14 cellular contexts compared by ENCODE assay signal in the genomic region with DNA sequence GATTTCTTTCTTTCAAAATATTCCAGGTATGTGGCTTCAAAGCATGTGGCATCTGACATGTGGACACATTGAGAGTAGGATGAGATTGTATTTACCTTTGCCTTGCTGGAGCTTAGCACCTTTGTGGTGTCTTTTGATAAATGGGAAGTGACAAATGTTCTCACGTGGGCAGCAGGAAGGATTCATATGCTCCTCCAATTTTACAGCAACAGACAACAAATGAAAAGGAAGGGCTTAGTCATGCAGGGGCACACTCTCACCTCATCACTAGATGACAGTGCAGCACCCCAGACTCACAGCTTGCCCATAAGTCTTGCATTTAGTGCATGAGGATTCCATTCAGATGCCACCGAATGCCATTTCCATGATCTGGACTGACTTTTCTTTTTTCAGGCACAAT. TPM values are rescaled to one million over a fixed set of nuclear protein-coding genes. Genes with fewer than 3 reads are reported as not detected.
DNase-seq lines count a peak whose midpoint lies in the region; ATAC-seq and TF ChIP-seq lines count a peak whose summit lies in the region.
"Had no signal": no experiment of that assay in that cellular context is flagged by ENCODE, and none has a peak within 500 bp of the region (broad histone marks: within the 10 kb centered on the region; RNA-seq: fewer than 3 reads in every experiment).

No MANE protein-coding gene starts in this region.

- H3K36me3 Mint-ChIP-seq in activated CD4-positive, alpha-beta T cell treated with anti-CD3 and anti-CD28 coated beads for 36 hours (ENCODE audit: low read depth): no peaks in the 10 kb centered on the region
- no peaks in the 10 kb centered on the region for H3K36me3 Mint-ChIP-seq in Caco-2 (ENCODE audit: insufficient read depth, unreplicated experiment)

- no peaks in the 10 kb centered on the region for H3K27me3 ChIP-seq in Caco-2 (replicated peaks; ENCODE audit: control insufficient read depth, insufficient read depth, low read length)
- H3K27me3 ChIP-seq: Peyer's patch had no signal

- peaks cover 25% of the 10 kb centered on the region for H3K4me1 ChIP-seq in Caco-2
- peaks cover 4% of the 10 kb centered on the region for H3K4me1 ChIP-seq in mucosa of descending colon (ENCODE audit: low read depth)

- CTCF ChIA-PET in activated CD4-positive, alpha-beta T cell treated with anti-CD3 and anti-CD28 coated beads for 36 hours (lab: Charles Lee): interaction anchor here (0.7 to 3.1 kb wide), 16 partner anchors 9 to 732 kb away, joined by 3 to 41 read pairs (median 4); no protein-coding TSS in a partner anchor
- CTCF ChIA-PET in Caco-2 (lab: Charles Lee): interaction anchor here (0.6 to 2.6 kb wide), 9 partner anchors 10 to 731 kb away, joined by 3 to 19 read pairs (median 5); no protein-coding TSS in a partner anchor

- no peak for TF ChIP-seq CTCF in Caco-2 (IDR thresholded peaks at IDR 0.05; ENCODE audit: insufficient read depth in 1 of 2, low read depth in 1 of 2, low read length in 1 of 2, severe bottlenecking in 1 of 2, unreplicated experiment in 1 of 2)
- no peak for TF ChIP-seq CTCF in mucosa of descending colon (IDR thresholded peaks at IDR 0.05)

- H3K36me3 ChIP-seq in Caco-2 (ENCODE audit: control insufficient read depth, insufficient read depth, low read length) (no peaks in the 10 kb centered on the region), mucosa of descending colon (ENCODE audit: low read depth) (no peaks in the 10 kb centered on the region)
- H3K36me3 ChIP-seq: Peyer's patch had no signal

- no TSS peak for BruUV-seq in Caco-2 (replicated peaks; lab: Mats Ljungman, UMichigan)

- peaks cover 3% of the 10 kb centered on the region for H3K4me1 Mint-ChIP-seq in activated CD4-positive, alpha-beta T cell treated with anti-CD3 and anti-CD28 coated beads for 36 hours
- H3K4me1 Mint-ChIP-seq in Caco-2 (ENCODE audit: low read depth, unreplicated experiment): peaks cover 22% of the 10 kb centered on the region

- H3K9me3 ChIP-seq in Caco-2 (no peaks in the 10 kb centered on the region), mucosa of descending colon (no peaks in the 10 kb centered on the region)
- H3K9me3 ChIP-seq: Peyer's patch had no signal

- intact Hi-C loops in activated CD4-positive, alpha-beta T cell treated with anti-CD3 and anti-CD28 coated beads for 36 hours (cut with DNase I, micrococcal nuclease): loop anchor here in 1 of 2 experiments (10.0 kb wide), 2 partner anchors 1261 to 1451 kb away; no protein-coding TSS in a partner anchor
- intact Hi-C loops in Caco-2 (cut with micrococcal nuclease; ENCODE audit: unreplicated experiment) (loop anchor here (1.0 to 5.0 kb wide), 6 partner anchors 23 to 721 kb away; no protein-coding TSS in a partner anchor), mucosa of descending colon (cut with DNase I, micrococcal nuclease) (loop anchor here (5.0 to 10.0 kb wide), 2 partner anchors 723 to 731 kb away; no protein-coding TSS in a partner anchor)

- no peak overlapping the region for H3K4me3 Mint-ChIP-seq in activated CD4-positive, alpha-beta T cell treated with anti-CD3 and anti-CD28 coated beads for 36 hours
- no peak overlapping the region for H3K4me3 Mint-ChIP-seq in Caco-2 (ENCODE audit: unreplicated experiment)

- no peak overlapping the region for H3K27ac Mint-ChIP-seq in activated CD4-positive, alpha-beta T cell treated with anti-CD3 and anti-CD28 coated beads for 36 hours
- H3K27ac Mint-ChIP-seq in Caco-2 (ENCODE audit: unreplicated experiment): no peak overlapping the region

- H3K9me3 Mint-ChIP-seq in activated CD4-positive, alpha-beta T cell treated with anti-CD3 and anti-CD28 coated beads for 36 hours (ENCODE audit: low read depth): no peaks in the 10 kb centered on the region
- no peaks in the 10 kb centered on the region for H3K9me3 Mint-ChIP-seq in Caco-2 (ENCODE audit: unreplicated experiment)

- peaks cover 8% of the 10 kb centered on the region for H3K27me3 Mint-ChIP-seq in activated CD4-positive, alpha-beta T cell treated with anti-CD3 and anti-CD28 coated beads for 36 hours
- no peaks in the 10 kb centered on the region for H3K27me3 Mint-ChIP-seq in Caco-2 (ENCODE audit: insufficient read depth, unreplicated experiment)

- DNase-seq in activated CD4-positive, alpha-beta T cell treated with anti-CD3 and anti-CD28 coated beads for 36 hours: peak; percentile 33
- no peak for DNase-seq in activated CD4-positive, alpha-beta T cell treated with anti-CD3 and anti-CD28 coated beads for 4 hours
- DNase-seq in Caco-2: peak; percentile 53 to 70
- peak; percentile 56 for DNase-seq in SW480 (ENCODE audit: low spot score)
- peak; percentile 26 for DNase-seq in kidney glomerular epithelial cell (lab: John Stamatoyannopoulos, UW)
- no peak for DNase-seq in mucosa of descending colon
- no peak for DNase-seq in NCI-H2196 treated with DMSO at 0.1 percent for 48 hours (lab: John Stamatoyannopoulos, UW; ENCODE audit: unreplicated experiment)
- DNase-seq: COR-L47, NCI-H1436 treated with DMSO at 0.1 percent for 48 hours, NCI-H774, Peyer's patch, SHP77 treated with DMSO at 0.1 percent for 48 hours had no signal

- POLR2A ChIA-PET in activated CD4-positive, alpha-beta T cell treated with anti-CD3 and anti-CD28 coated beads for 36 hours (lab: Charles Lee): no interaction called here
- POLR2A ChIA-PET in Caco-2 (lab: Charles Lee): no interaction called here

- H3K4me3 ChIP-seq in Caco-2 (ENCODE audit: low read depth, low read length): no peak overlapping the region
- H3K4me3 ChIP-seq in mucosa of descending colon: no peak overlapping the region
- H3K4me3 ChIP-seq: Peyer's patch had no signal

- ATAC-seq in activated CD4-positive, alpha-beta T cell treated with anti-CD3 and anti-CD28 coated beads for 36 hours: peak; percentile 80
- no peak for ATAC-seq in mucosa of descending colon
- no peak for ATAC-seq in GM21737 (IDR thresholded peaks at IDR 0.05; ENCODE audit: unreplicated experiment)

RNA-seq across cellular contexts. Expression of a gene that starts 39.8 kb away (rescaled TPM):
- total RNA-seq in activated CD4-positive, alpha-beta T cell treated with anti-CD3 and anti-CD28 coated beads for 36 hours: not detected
- total RNA-seq in Caco-2 (2022) (not detected in 2 replicates), mucosa of descending colon (1 to 10 TPM in 1 of 3 donors, not detected in 2; 1.2 TPM)
- total RNA-seq: G401, Peyer's patch had no signal

Comparison
In these comparisons a context has a peak if more than half of its experiments do, and no peak if none do; other contexts are left out.
1. DNase-seq: peak in activated CD4-positive, alpha-beta T cell treated with anti-CD3 and anti-CD28 coated beads for 36 hours (single experiment), Caco-2 (2 of 2), SW480 (single experiment) and kidney glomerular epithelial cell (single experiment); none in activated CD4-positive, alpha-beta T cell treated with anti-CD3 and anti-CD28 coated beads for 4 hours (0 of 2), mucosa of descending colon (0 of 3) and NCI-H2196 treated with DMSO at 0.1 percent for 48 hours (single experiment).